Comparison of ENCODE assay signal across 1 cellular context in genomic region chr3:88059380-88060160, GRCh38.
A peak's percentile ranks its signal among the peaks of the same experiment; 100 is the strongest.
TF ChIP-seq lines count a peak whose summit lies in the region.

No MANE protein-coding gene starts in this region.

TF ChIP-seq in GM12878, 131 proteins besides CTCF, POLR2A, EP300 and RAD21:
- no peak for TF ChIP-seq CUX1 (IDR thresholded peaks at IDR 0.05; ENCODE audit: insufficient replicate concordance, low read depth, low read length)
- TF ChIP-seq GATAD2B (conservative IDR thresholded peaks at IDR 0.05; ENCODE audit: low read depth), result peak; percentile 14; the same call in 1 of the 2 replicates
- 0 out of 4 replicates have a peak, but pooled peaks of 1 of the 2 experiments have one; percentile 12 for TF ChIP-seq BHLHE40 (IDR thresholded peaks at IDR 0.05; ENCODE audit: borderline replicate concordance in 1 of 2, low read depth in 2 of 2, low read length in 1 of 2)
- TF ChIP-seq REST (IDR thresholded peaks at IDR 0.05; ENCODE audit: low read depth, low read length), result no peak
- no peak for TF ChIP-seq PAX8 (IDR thresholded peaks at IDR 0.05)
- TF ChIP-seq SMARCA5 (IDR thresholded peaks at IDR 0.05), result peak; percentile 49
- TF ChIP-seq RB1 (IDR thresholded peaks at IDR 0.05; ENCODE audit: borderline replicate concordance), result peak; percentile 14; the same call in 1 of the 2 replicates
- peak; percentile 77 for TF ChIP-seq NKRF (conservative IDR thresholded peaks at IDR 0.05)
- TF ChIP-seq NFXL1 (IDR thresholded peaks at IDR 0.05; ENCODE audit: borderline replicate concordance), result 0 out of 2 replicates have a peak, but pooled peaks have one; percentile 25
- TF ChIP-seq, protein P1, sequence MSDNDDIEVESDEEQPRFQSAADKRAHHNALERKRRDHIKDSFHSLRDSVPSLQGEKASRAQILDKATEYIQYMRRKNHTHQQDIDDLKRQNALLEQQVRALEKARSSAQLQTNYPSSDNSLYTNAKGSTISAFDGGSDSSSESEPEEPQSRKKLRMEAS (IDR thresholded peaks at IDR 0.05; ENCODE audit: low read depth, low read length), result peak; percentile 34; the same call in 1 of the 2 replicates
- TF ChIP-seq, protein P2, sequence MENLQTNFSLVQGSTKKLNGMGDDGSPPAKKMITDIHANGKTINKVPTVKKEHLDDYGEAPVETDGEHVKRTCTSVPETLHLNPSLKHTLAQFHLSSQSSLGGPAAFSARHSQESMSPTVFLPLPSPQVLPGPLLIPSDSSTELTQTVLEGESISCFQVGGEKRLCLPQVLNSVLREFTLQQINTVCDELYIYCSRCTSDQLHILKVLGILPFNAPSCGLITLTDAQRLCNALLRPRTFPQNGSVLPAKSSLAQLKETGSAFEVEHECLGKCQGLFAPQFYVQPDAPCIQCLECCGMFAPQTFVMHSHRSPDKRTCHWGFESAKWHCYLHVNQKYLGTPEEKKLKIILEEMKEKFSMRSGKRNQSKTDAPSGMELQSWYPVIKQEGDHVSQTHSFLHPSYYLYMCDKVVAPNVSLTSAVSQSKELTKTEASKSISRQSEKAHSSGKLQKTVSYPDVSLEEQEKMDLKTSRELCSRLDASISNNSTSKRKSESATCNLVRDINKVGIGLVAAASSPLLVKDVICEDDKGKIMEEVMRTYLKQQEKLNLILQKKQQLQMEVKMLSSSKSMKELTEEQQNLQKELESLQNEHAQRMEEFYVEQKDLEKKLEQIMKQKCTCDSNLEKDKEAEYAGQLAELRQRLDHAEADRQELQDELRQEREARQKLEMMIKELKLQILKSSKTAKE (IDR thresholded peaks at IDR 0.05; ENCODE audit: low read depth, poor library complexity, severe bottlenecking), result no peak
- TF ChIP-seq NR2F1 (conservative IDR thresholded peaks at IDR 0.05), result 0 out of 2 replicates have a peak, but pooled peaks have one; percentile 0
- no peak for TF ChIP-seq IKZF2 (IDR thresholded peaks at IDR 0.05)
- peak; percentile 74 for TF ChIP-seq LARP7 (IDR thresholded peaks at IDR 0.05)
- no peak for TF ChIP-seq CREB1 (IDR thresholded peaks at IDR 0.05; ENCODE audit: low read depth)
- 0 out of 2 replicates have a peak, but pooled peaks have one; percentile 10 for TF ChIP-seq CBX5 (IDR thresholded peaks at IDR 0.05; ENCODE audit: low read depth)
- TF ChIP-seq ZBED1 (IDR thresholded peaks at IDR 0.05; ENCODE audit: borderline replicate concordance), result no peak
- no peak for TF ChIP-seq SUPT20H (IDR thresholded peaks at IDR 0.05; ENCODE audit: borderline replicate concordance, control insufficient read depth, low read depth, low read length)
